24 cellular contexts compared by ENCODE assay signal in the genomic region with DNA sequence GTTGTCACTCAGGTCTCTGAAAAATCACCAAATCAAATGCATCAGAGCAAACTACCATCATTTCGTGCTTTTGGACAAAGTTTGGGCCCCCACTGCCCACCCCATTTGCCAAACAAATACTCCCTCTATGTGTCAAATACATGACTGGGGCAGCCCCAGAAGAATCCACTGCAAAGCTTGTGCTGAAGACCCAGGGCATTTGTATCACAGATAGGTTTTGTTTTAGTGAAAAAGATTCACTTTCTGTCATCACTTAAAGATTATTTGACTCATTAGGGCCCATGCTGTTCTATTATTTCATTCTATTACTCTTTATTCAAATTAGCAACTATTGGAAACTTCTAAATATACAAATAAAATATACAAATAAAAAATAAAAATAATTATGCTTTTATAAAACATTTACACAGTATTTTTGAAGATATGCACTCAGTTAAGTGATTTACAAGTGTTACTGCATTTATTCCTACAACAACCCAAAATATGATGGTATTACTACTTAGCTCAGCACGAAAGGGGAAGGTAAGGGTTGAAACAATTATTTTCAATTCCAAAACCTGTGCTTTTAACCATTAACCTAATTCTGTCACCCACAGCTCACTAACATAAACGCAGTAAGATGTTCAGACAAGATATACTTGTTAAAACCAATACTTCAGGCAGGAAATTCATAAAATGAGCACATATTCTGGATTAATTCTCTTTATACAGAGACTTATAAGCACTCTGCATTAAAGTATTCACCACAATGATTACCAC. TPM values are rescaled to one million over a fixed set of nuclear protein-coding genes. Genes with fewer than 3 reads are reported as not detected.
DNase-seq lines count a peak whose midpoint lies in the region; ATAC-seq and TF ChIP-seq lines count a peak whose summit lies in the region.
"Had no signal": no experiment of that assay in that cellular context is flagged by ENCODE, and none has a peak within 500 bp of the region (broad histone marks: within the 10 kb centered on the region; RNA-seq: fewer than 3 reads in every experiment).

No MANE protein-coding gene starts in this region.

- H3K4me2 ChIP-seq in PC-9, result no peak overlapping the region

- H3K27ac Mint-ChIP-seq in endodermal cell, result peak overlapping the region; percentile 49
- H3K27ac Mint-ChIP-seq in activated naive CD4-positive, alpha-beta T cell treated with anti-CD3 and anti-CD28 coated beads, Interleukin-2, amount 10 ng/mL, durations not matched to agents 7 days and 5 days, result no peak overlapping the region
- H3K27ac Mint-ChIP-seq: activated naive CD8-positive, alpha-beta T cell treated with anti-CD3 and anti-CD28 coated beads, Interleukin-2, amount 10 ng/mL, durations not matched to agents 7 days and 5 days; activated T-helper 17 cell treated with anti-CD3 and anti-CD28 coated beads, Interleukin-2, amount 50 U/mL, for 72 hours; B cell; effector memory CD8-positive, alpha-beta T cell; WTC11 had no signal

- H3K4me1 ChIP-seq in endodermal cell (ENCODE audit: control insufficient read depth, insufficient read depth, low read length), result peaks cover 26% of the 10 kb centered on the region
- no peaks in the 10 kb centered on the region for H3K4me1 ChIP-seq in PC-9 (replicated peaks; ENCODE audit: insufficient read depth)
- H3K4me1 ChIP-seq: gastrocnemius medialis had no signal

- 83 to 95% methylated on average over 2 to 3 of the region's 3 CpGs for WGBS in endodermal cell (ENCODE audit: insufficient coverage in 1 of 2, insufficient read length in 1 of 2), 2 experiments

- no TSS peak for BruUV-seq in PC-9 (replicated peaks; lab: Mats Ljungman, UMichigan)

- no peaks in the 10 kb centered on the region for H3K79me2 ChIP-seq in PC-9 (ENCODE audit: low read depth)

- TF ChIP-seq CTCF in GM12865 (IDR thresholded peaks at IDR 0.05; ENCODE audit: insufficient read depth, low read depth, low read length, missing control alignments) (no peak), endodermal cell (conservative IDR thresholded peaks at IDR 0.05) (no peak), PC-9 (conservative IDR thresholded peaks at IDR 0.05) (no peak)

- DNase-seq in GM12865 (ENCODE audit: low read depth) (peak; percentile 18), endodermal cell (no peak), substantia nigra (lab: John Stamatoyannopoulos, UW) (no peak), PC-9 (no peak), left cardiac atrium (no peak)
- DNase-seq in activated naive CD4-positive, alpha-beta T cell treated with anti-CD3 and anti-CD28 coated beads, Interleukin-2, amount 10 ng/mL, durations not matched to agents 7 days and 5 days, result no peak
- DNase-seq: activated naive CD8-positive, alpha-beta T cell treated with anti-CD3 and anti-CD28 coated beads, Interleukin-2, amount 10 ng/mL, durations not matched to agents 7 days and 5 days; body of pancreas; DMS79 treated with DMSO at 0.1 percent for 48 hours; effector memory CD8-positive, alpha-beta T cell; esophagus squamous epithelium; gastrocnemius medialis; NCI-H526 treated with DMSO at 0.1 percent for 48 hours; nucleus accumbens; retina; spleen; stimulated activated CD4-positive, alpha-beta T cell treated with anti-CD3 and anti-CD28 coated beads, Interleukin-4, amount 100 ng/mL, for 1 hour had no signal

- H3K9me2 ChIP-seq in PC-9 (ENCODE audit: insufficient read depth), result no peaks in the 10 kb centered on the region

- H3K36me3 ChIP-seq in endodermal cell (ENCODE audit: control insufficient read depth, insufficient read depth, low read length) (peaks cover 99% of the 10 kb centered on the region), PC-9 (ENCODE audit: low read depth) (peaks cover 31% of the 10 kb centered on the region)

- no peak overlapping the region for H3K4me3 ChIP-seq in GM12865 (ENCODE audit: low read depth, low read length)
- no peak overlapping the region for H3K4me3 ChIP-seq in endodermal cell (ENCODE audit: low read length)
- no peak overlapping the region for H3K4me3 ChIP-seq in PC-9
- H3K4me3 ChIP-seq: body of pancreas, esophagus squamous epithelium, gastrocnemius medialis, K562, lung, spleen had no signal

- H3K4me1 Mint-ChIP-seq in endodermal cell, result peaks cover 35% of the 10 kb centered on the region
- no peaks in the 10 kb centered on the region for H3K4me1 Mint-ChIP-seq in activated naive CD4-positive, alpha-beta T cell treated with anti-CD3 and anti-CD28 coated beads, Interleukin-2, amount 10 ng/mL, durations not matched to agents 7 days and 5 days
- H3K4me1 Mint-ChIP-seq: activated naive CD8-positive, alpha-beta T cell treated with anti-CD3 and anti-CD28 coated beads, Interleukin-2, amount 10 ng/mL, durations not matched to agents 7 days and 5 days; activated T-helper 17 cell treated with anti-CD3 and anti-CD28 coated beads, Interleukin-2, amount 50 U/mL, for 72 hours; B cell had no signal

- ATAC-seq in GM19351 (IDR thresholded peaks at IDR 0.05; ENCODE audit: unreplicated experiment) (peak; percentile 61), HG03135 (IDR thresholded peaks at IDR 0.05; ENCODE audit: unreplicated experiment) (peak; percentile 49), left cardiac atrium (no peak)
- ATAC-seq: activated T-helper 17 cell treated with anti-CD3 and anti-CD28 coated beads, Interleukin-2, amount 50 U/mL, for 72 hours; body of pancreas; effector memory CD8-positive, alpha-beta T cell; gastrocnemius medialis; K562 had no signal

- H3K9me3 ChIP-seq in endodermal cell (ENCODE audit: control insufficient read depth, low read length), result no peaks in the 10 kb centered on the region
- H3K9me3 ChIP-seq in PC-9 (ENCODE audit: insufficient read depth, low read depth), result no peaks in the 10 kb centered on the region
- H3K9me3 ChIP-seq: body of pancreas, esophagus squamous epithelium, gastrocnemius medialis, spleen had no signal

- H2AFZ ChIP-seq in PC-9, result no peak overlapping the region

- H3K27me3 Mint-ChIP-seq in endodermal cell (ENCODE audit: insufficient read depth), result no peaks in the 10 kb centered on the region
- no peaks in the 10 kb centered on the region for H3K27me3 Mint-ChIP-seq in activated naive CD4-positive, alpha-beta T cell treated with anti-CD3 and anti-CD28 coated beads, Interleukin-2, amount 10 ng/mL, durations not matched to agents 7 days and 5 days
- H3K27me3 Mint-ChIP-seq: activated naive CD8-positive, alpha-beta T cell treated with anti-CD3 and anti-CD28 coated beads, Interleukin-2, amount 10 ng/mL, durations not matched to agents 7 days and 5 days; B cell; effector memory CD8-positive, alpha-beta T cell had no signal

- H3K27ac ChIP-seq in endodermal cell (ENCODE audit: low read depth, low read length), result peak overlapping the region; percentile 30
- no peak overlapping the region for H3K27ac ChIP-seq in substantia nigra (ENCODE audit: low read depth, low read length, poor library complexity, severe bottlenecking)
- H3K27ac ChIP-seq in PC-9, result no peak overlapping the region
- H3K27ac ChIP-seq: body of pancreas, gastrocnemius medialis, spleen had no signal

- H3K4me3 Mint-ChIP-seq in endodermal cell, result no peak overlapping the region
- no peak overlapping the region for H3K4me3 Mint-ChIP-seq in activated naive CD4-positive, alpha-beta T cell treated with anti-CD3 and anti-CD28 coated beads, Interleukin-2, amount 10 ng/mL, durations not matched to agents 7 days and 5 days
- H3K4me3 Mint-ChIP-seq: activated naive CD8-positive, alpha-beta T cell treated with anti-CD3 and anti-CD28 coated beads, Interleukin-2, amount 10 ng/mL, durations not matched to agents 7 days and 5 days; activated T-helper 17 cell treated with anti-CD3 and anti-CD28 coated beads, Interleukin-2, amount 50 U/mL, for 72 hours; B cell; effector memory CD8-positive, alpha-beta T cell; WTC11 had no signal

- CTCF ChIA-PET in PC-9 (lab: Charles Lee), result no interaction called here
- CTCF ChIA-PET in activated naive CD4-positive, alpha-beta T cell treated with anti-CD3 and anti-CD28 coated beads, Interleukin-2, amount 10 ng/mL, durations not matched to agents 7 days and 5 days (lab: Charles Lee), result no interaction called here

- H3K27me3 ChIP-seq in endodermal cell (ENCODE audit: control insufficient read depth, insufficient read depth, low read length, poor library complexity, severe bottlenecking) (no peaks in the 10 kb centered on the region), PC-9 (ENCODE audit: insufficient read depth, low read depth) (no peaks in the 10 kb centered on the region)
- H3K27me3 ChIP-seq: body of pancreas, esophagus squamous epithelium, gastrocnemius medialis, spleen had no signal

- intact Hi-C loops in PC-9 (cut with micrococcal nuclease; ENCODE audit: unreplicated experiment) (no loop called here), left cardiac atrium (cut with DNase I) (no loop called here)

- 0 out of 2 replicates have a peak, but pooled peaks cover 3% of the 10 kb centered on the region for H4K20me1 ChIP-seq in PC-9 (ENCODE audit: insufficient read depth)

- POLR2A ChIA-PET in PC-9 (lab: Charles Lee; ENCODE audit: unreplicated experiment), result no interaction called here

- peaks cover 91% of the 10 kb centered on the region for H3K36me3 Mint-ChIP-seq in endodermal cell (ENCODE audit: low read depth)
- H3K36me3 Mint-ChIP-seq in activated naive CD4-positive, alpha-beta T cell treated with anti-CD3 and anti-CD28 coated beads, Interleukin-2, amount 10 ng/mL, durations not matched to agents 7 days and 5 days, result no peaks in the 10 kb centered on the region
- H3K36me3 Mint-ChIP-seq: activated naive CD8-positive, alpha-beta T cell treated with anti-CD3 and anti-CD28 coated beads, Interleukin-2, amount 10 ng/mL, durations not matched to agents 7 days and 5 days had no signal

- H3K9me3 Mint-ChIP-seq in endodermal cell, result no peaks in the 10 kb centered on the region
- no peaks in the 10 kb centered on the region for H3K9me3 Mint-ChIP-seq in activated naive CD4-positive, alpha-beta T cell treated with anti-CD3 and anti-CD28 coated beads, Interleukin-2, amount 10 ng/mL, durations not matched to agents 7 days and 5 days
- H3K9me3 Mint-ChIP-seq: activated naive CD8-positive, alpha-beta T cell treated with anti-CD3 and anti-CD28 coated beads, Interleukin-2, amount 10 ng/mL, durations not matched to agents 7 days and 5 days; WTC11 had no signal

- peak overlapping the region; percentile 40 for H3K9ac ChIP-seq in endodermal cell (ENCODE audit: extremely low read depth, low read length, poor library complexity, severe bottlenecking)

- H3F3A ChIP-seq in PC-9 (ENCODE audit: insufficient read depth, low read depth), result no peaks in the 10 kb centered on the region

RNA-seq across cellular contexts. Expression of a gene that starts 36.5 kb away (rescaled TPM):
- 100 to 1,000 TPM; 196 to 367 TPM for total RNA-seq in endodermal cell
- 79.3 TPM for polyA plus RNA-seq in endodermal cell (2013, experiment 1 of 2)
- 93.8 TPM for polyA plus RNA-seq in endodermal cell (2013, experiment 2 of 2)
- 8.8 and 10.6 TPM in 2 replicates for total RNA-seq in PC-9 (2021)
- 10 to 100 TPM in 1 of 2 donors, 1 to 10 TPM in 1; 7.3 to 13.0 TPM for total RNA-seq in left cardiac atrium
- total RNA-seq: activated naive CD8-positive, alpha-beta T cell treated with anti-CD3 and anti-CD28 coated beads, Interleukin-2, amount 10 ng/mL, durations not matched to agents 7 days and 5 days; activated T-helper 17 cell treated with anti-CD3 and anti-CD28 coated beads, Interleukin-2, amount 50 U/mL, for 72 hours; B cell; K562 had no signal

Comparison
In these comparisons a context has a peak if more than half of its experiments do, and no peak if none do; other contexts are left out.
1. ATAC-seq: peak in GM19351 (single experiment) and HG03135 (single experiment); none in left cardiac atrium (0 of 2).
2. RNA of a gene that starts 36.5 kb away (total RNA-seq): 196 to 367 TPM in endodermal cell; 7.3 to 13.0 TPM in left cardiac atrium and 8.8 to 10.6 TPM in PC-9; every median in the first group is over 10 times any median in the second.